Comparison of ENCODE assay signal across 18 cellular contexts in genomic region chr12:113874999-113875561, GRCh38.
DNase-seq lines count a peak whose midpoint lies in the region; ATAC-seq, FAIRE-seq and TF ChIP-seq lines count a peak whose summit lies in the region.
"Had no signal": no experiment of that assay in that cellular context is flagged by ENCODE, and none has a peak within 500 bp of the region (broad histone marks: within the 10 kb centered on the region; RNA-seq: fewer than 3 reads in every experiment).

No MANE protein-coding gene starts in this region.

- H3K4me3 Mint-ChIP-seq in endodermal cell: no peak overlapping the region
- H3K4me3 Mint-ChIP-seq in progenitor cell of endocrine pancreas (ENCODE audit: low read depth): no peak overlapping the region
- H3K4me3 Mint-ChIP-seq: central memory CD8-positive, alpha-beta T cell; naive B cell had no signal

- no peaks in the 10 kb centered on the region for H3K9me2 ChIP-seq in PC-3 (replicated peaks; ENCODE audit: low read length)

- H3K27ac Mint-ChIP-seq in endodermal cell: peak overlapping the region; percentile 72
- peak overlapping the region; percentile 72 for H3K27ac Mint-ChIP-seq in progenitor cell of endocrine pancreas
- H3K27ac Mint-ChIP-seq: naive B cell had no signal

- H3K27ac ChIP-seq in PC-3 (ENCODE audit: low read length) (peak overlapping the region; percentile 38), endodermal cell (ENCODE audit: low read depth, low read length) (no peak overlapping the region)
- H3K27ac ChIP-seq: C4-2B, hepatocyte, tibial artery had no signal

- no peak for FAIRE-seq in D721Med (lab: Jason Lieb, UNC)
- FAIRE-seq: GM12892 had no signal

- no peaks in the 10 kb centered on the region for H3K4me1 ChIP-seq in PC-3 (ENCODE audit: insufficient read depth, low read length)
- no peaks in the 10 kb centered on the region for H3K4me1 ChIP-seq in endodermal cell (ENCODE audit: control insufficient read depth, insufficient read depth, low read length)
- H3K4me1 ChIP-seq: tibial artery had no signal

- H3K36me3 ChIP-seq in PC-3 (ENCODE audit: low read depth, low read length): peaks cover 10% of the 10 kb centered on the region; the same call in 1 of the 2 replicates
- peaks cover 10% of the 10 kb centered on the region for H3K36me3 ChIP-seq in endodermal cell (ENCODE audit: control insufficient read depth, insufficient read depth, low read length)

- H3F3A ChIP-seq in PC-3 (ENCODE audit: low read length, unreplicated experiment): no peaks in the 10 kb centered on the region

- TF ChIP-seq CTCF in PC-3 (conservative IDR thresholded peaks at IDR 0.05; ENCODE audit: low read depth, low read length) (no peak), endodermal cell (conservative IDR thresholded peaks at IDR 0.05) (no peak), progenitor cell of endocrine pancreas (IDR thresholded peaks at IDR 0.05; ENCODE audit: unreplicated experiment) (no peak), D721Med (IDR thresholded peaks at IDR 0.05; ENCODE audit: insufficient read depth, missing control alignments) (no peak)

- WGBS in endodermal cell (ENCODE audit: insufficient coverage in 1 of 2, insufficient read length in 1 of 2), 2 experiments: 92% methylated on average over 17 to 18 of the region's 18 CpGs

- H4K20me1 ChIP-seq in PC-3 (ENCODE audit: low read length): no peaks in the 10 kb centered on the region

- no peak overlapping the region for H2AFZ ChIP-seq in PC-3 (ENCODE audit: low read length)
- H2AFZ ChIP-seq: hepatocyte had no signal

- CTCF ChIA-PET in PC-3 (lab: Charles Lee): interaction anchor here (0.6 kb wide), 1 partner anchor 444 kb away, joined by 5 read pairs; no protein-coding TSS in a partner anchor

- DNase-seq in EH (ENCODE audit: low read depth) (peak; percentile 69), PC-3 (peak; percentile 33), endodermal cell (no peak), progenitor cell of endocrine pancreas (ENCODE audit: low spot score, unreplicated experiment) (no peak), NOMO-1 treated with dmso at 0.1 percent for 144 hours (lab: John Stamatoyannopoulos, UW; ENCODE audit: unreplicated experiment) (no peak), D721Med (ENCODE audit: insufficient read length, low spot score) (no peak)
- DNase-seq: activated gamma-delta T cell treated with Interleukin-2 at 50 U/mL for 16 hours; left cardiac atrium; naive B cell; NK-92 treated with Interleukin-12 subunit alpha and Interleukin-12 subunit beta, amount 100 ng/mL, for 24 hours; stimulated activated CD4-positive, alpha-beta T cell treated with anti-CD3 and anti-CD28 coated beads, Interleukin-2, amount 100 ng/mL, for 24 hours; tibial artery had no signal

- H3K27me3 Mint-ChIP-seq in endodermal cell (ENCODE audit: insufficient read depth) (no peaks in the 10 kb centered on the region), progenitor cell of endocrine pancreas (no peaks in the 10 kb centered on the region)
- H3K27me3 Mint-ChIP-seq: central memory CD8-positive, alpha-beta T cell; naive B cell had no signal

- H3K9me3 ChIP-seq in PC-3 (ENCODE audit: low read length) (no peaks in the 10 kb centered on the region), endodermal cell (ENCODE audit: control insufficient read depth, low read length) (peaks cover 5% of the 10 kb centered on the region)
- H3K9me3 ChIP-seq: tibial artery had no signal

- no peak overlapping the region for H3K4me2 ChIP-seq in PC-3 (ENCODE audit: low read length)
- H3K4me2 ChIP-seq: hepatocyte had no signal

- H3K27me3 ChIP-seq in PC-3 (ENCODE audit: low read length): no peaks in the 10 kb centered on the region
- no peaks in the 10 kb centered on the region for H3K27me3 ChIP-seq in endodermal cell (ENCODE audit: control insufficient read depth, insufficient read depth, low read length, poor library complexity, severe bottlenecking)
- H3K27me3 ChIP-seq: hepatocyte, tibial artery had no signal

- POLR2A ChIA-PET in PC-3 (lab: Charles Lee; ENCODE audit: unreplicated experiment): no interaction called here

- H3K4me3 ChIP-seq in PC-3 (ENCODE audit: low read length) (no peak overlapping the region), endodermal cell (ENCODE audit: low read length) (no peak overlapping the region)
- H3K4me3 ChIP-seq: hepatocyte, tibial artery had no signal

- H3K79me2 ChIP-seq in PC-3 (ENCODE audit: low read length): no peaks in the 10 kb centered on the region
- H3K79me2 ChIP-seq: hepatocyte had no signal

- ATAC-seq in PC-3 (peak; percentile 46), GM18858 (IDR thresholded peaks at IDR 0.05; ENCODE audit: unreplicated experiment) (no peak), HG03097 (IDR thresholded peaks at IDR 0.05; ENCODE audit: low FRiP score, unreplicated experiment) (no peak)
- ATAC-seq: left cardiac atrium had no signal

- no TSS peak for BruUV-seq in PC-3 (replicated peaks; lab: Mats Ljungman, UMichigan)

- intact Hi-C loops in PC-3 (cut with micrococcal nuclease): no loop called here

- H3K9me3 Mint-ChIP-seq in endodermal cell (peaks cover 15% of the 10 kb centered on the region), progenitor cell of endocrine pancreas (ENCODE audit: low read depth) (no peaks in the 10 kb centered on the region)
- H3K9me3 Mint-ChIP-seq: central memory CD8-positive, alpha-beta T cell; naive B cell had no signal

- H3K36me3 Mint-ChIP-seq in endodermal cell (ENCODE audit: low read depth): peaks cover 29% of the 10 kb centered on the region
- peaks cover 10% of the 10 kb centered on the region for H3K36me3 Mint-ChIP-seq in progenitor cell of endocrine pancreas (ENCODE audit: insufficient read depth)

- peaks cover 30% of the 10 kb centered on the region for H3K4me1 Mint-ChIP-seq in endodermal cell
- peaks cover 14% of the 10 kb centered on the region for H3K4me1 Mint-ChIP-seq in progenitor cell of endocrine pancreas (ENCODE audit: low read depth)
- H3K4me1 Mint-ChIP-seq: central memory CD8-positive, alpha-beta T cell; naive B cell had no signal

- H3K9ac ChIP-seq in PC-3 (ENCODE audit: low read length) (no peak overlapping the region), endodermal cell (ENCODE audit: extremely low read depth, low read length, poor library complexity, severe bottlenecking) (no peak overlapping the region)

Comparison
In these comparisons a context has a peak if more than half of its experiments do, and no peak if none do; other contexts are left out.
1. DNase-seq: peak in EH (single experiment) and PC-3 (single experiment); none in endodermal cell (single experiment), progenitor cell of endocrine pancreas (single experiment), NOMO-1 treated with dmso at 0.1 percent for 144 hours (single experiment) and D721Med (single experiment).